2 cellular contexts compared by ENCODE assay signal in genomic region chr12:52521581-52522266, GRCh38.
TF ChIP-seq lines count a peak whose summit lies in the region.

No MANE protein-coding gene starts in this region.

TF ChIP-seq in GM12878, 131 proteins besides CTCF, POLR2A, EP300 and RAD21:
- no peak for TF ChIP-seq E4F1 (IDR thresholded peaks at IDR 0.05; ENCODE audit: borderline replicate concordance, partially characterized antibody)
- no peak for TF ChIP-seq IKZF2 (IDR thresholded peaks at IDR 0.05)
- TF ChIP-seq FOXK2 (IDR thresholded peaks at IDR 0.05), result no peak
- TF ChIP-seq ZNF687 (IDR thresholded peaks at IDR 0.05), result no peak
- no peak for TF ChIP-seq NKRF (conservative IDR thresholded peaks at IDR 0.05)
TF ChIP-seq in GM12878: peak in this region for 0.

TF ChIP-seq in GM12891, 5 proteins besides CTCF, POLR2A, EP300 and RAD21:
- no peak for TF ChIP-seq SPI1 (IDR thresholded peaks at IDR 0.05; ENCODE audit: low read depth, low read length)
- no peak for TF ChIP-seq POLR2AphosphoS5 (IDR thresholded peaks at IDR 0.05; ENCODE audit: low read depth, low read length)
- TF ChIP-seq TAF1 (IDR thresholded peaks at IDR 0.05; ENCODE audit: low read depth, low read length), result no peak
- TF ChIP-seq POU2F2 (IDR thresholded peaks at IDR 0.05; ENCODE audit: low read depth, low read length), result no peak
- TF ChIP-seq PAX5 (IDR thresholded peaks at IDR 0.05; ENCODE audit: insufficient read depth, low read length, severe bottlenecking), result no peak
